7 cellular contexts compared by ENCODE assay signal in the genomic region with DNA sequence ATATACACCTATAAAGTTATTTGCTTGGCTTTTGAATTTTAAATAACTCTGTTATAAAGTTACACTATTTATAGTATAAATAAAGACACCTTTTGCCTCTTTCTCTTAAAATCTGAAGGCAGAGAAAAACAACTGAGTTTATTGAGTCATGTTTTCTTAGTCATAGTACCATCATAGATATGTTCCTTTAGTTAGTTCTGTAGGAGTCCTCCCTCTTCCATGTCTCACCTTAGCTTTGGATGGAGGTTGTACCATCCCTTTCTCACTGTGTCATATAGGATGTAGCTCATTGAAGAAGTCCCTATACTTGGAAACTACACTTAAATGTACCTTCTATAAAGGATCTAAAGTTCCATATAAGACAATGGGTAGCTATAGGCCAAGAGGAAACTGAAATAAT.
"Had no signal": no experiment of that assay in that cellular context is flagged by ENCODE, and none has a peak within 500 bp of the region (broad histone marks: within the 10 kb centered on the region; RNA-seq: fewer than 3 reads in every experiment).

No MANE protein-coding gene starts in this region.

- ATAC-seq: HCT116, HepG2 had no signal

- DNase-seq: GM23248, GOT3, H7, HFFc6 had no signal

- H3K4me3 ChIP-seq: GM23248, HAP-1 had no signal
